Comparison of ENCODE assay signal across 23 cellular contexts in the genomic region with DNA sequence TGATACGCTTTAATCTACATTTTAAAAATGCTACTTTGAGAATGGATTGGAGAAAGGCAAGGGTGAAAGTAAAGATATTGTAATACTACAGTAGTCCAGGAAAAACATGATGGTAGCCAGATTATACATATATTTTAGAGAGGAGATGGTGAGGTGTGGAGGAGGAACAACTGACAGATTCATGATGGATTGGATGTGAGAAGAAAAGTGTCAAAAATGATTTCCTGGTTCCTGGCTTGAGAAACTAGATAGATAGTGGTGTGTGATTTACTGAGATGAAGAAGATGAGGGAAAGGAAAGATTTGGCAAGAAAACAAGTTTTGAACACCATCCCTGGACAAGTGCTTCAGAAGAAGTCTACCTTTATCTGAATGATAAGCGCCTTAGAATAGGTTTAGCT.
"Had no signal": no experiment of that assay in that cellular context is flagged by ENCODE, and none has a peak within 500 bp of the region (broad histone marks: within the 10 kb centered on the region; RNA-seq: fewer than 3 reads in every experiment).

No MANE protein-coding gene starts in this region.

- FAIRE-seq: bronchial epithelial cell had no signal

- DNase-seq: activated CD4-positive, alpha-beta T cell treated with anti-CD3 and anti-CD28 coated beads, Interleukin-2, amount 50 U/mL, for 1 hour; activated CD4-positive, CD25-positive, alpha-beta regulatory T cell treated with anti-CD3 and anti-CD28 coated beads, Interleukin-2, amount 50 U/mL, for 72 hours; activated CD8-positive, alpha-beta memory T cell treated with anti-CD3 and anti-CD28 coated beads, Interleukin-2, amount 50 U/mL, for 4 hours; activated effector memory CD4-positive, alpha-beta T cell treated with anti-CD3 and anti-CD28 coated beads, Interleukin-2, amount 50 U/mL, for 16 hours; activated T-cell treated with anti-CD3 and anti-CD28 coated beads, Interleukin-2, amount 50 U/mL, for 48 hours; cerebellar nuclear complex; cortex of kidney; effector CD4-positive, alpha-beta T cell; immature natural killer cell; nephron progenitor cell; occipital lobe; stimulated activated CD4-positive, alpha-beta T cell treated with anti-CD3 and anti-CD28 coated beads, Interleukin-2, amount 100 ng/mL, for 24 hours; stimulated activated naive CD8-positive, alpha-beta T cell treated with anti-CD3 and anti-CD28 coated beads, Interleukin-15, Interleukin-2, amounts not matched to agents 100 U/mL and 50 U/mL, for 24 hours; T-helper 2 cell; uterus had no signal

- H3K36me3 ChIP-seq: esophagus muscularis mucosa, gastroesophageal sphincter, prostate gland, right atrium auricular region, tibial nerve, uterus had no signal

- H3K27me3 ChIP-seq: esophagus muscularis mucosa, gastroesophageal sphincter, right atrium auricular region, tibial nerve, uterus had no signal

- ATAC-seq: gastroesophageal sphincter; stimulated activated naive CD8-positive, alpha-beta T cell treated with anti-CD3 and anti-CD28 coated beads, Interleukin-15, Interleukin-2, amounts not matched to agents 100 U/mL and 50 U/mL, for 24 hours had no signal

- H3K36me3 Mint-ChIP-seq: immature natural killer cell had no signal

- H3K4me3 Mint-ChIP-seq: activated naive CD4-positive, alpha-beta T cell treated with anti-CD3 and anti-CD28 coated beads, Interleukin-2, amount 50 U/mL, for 24 hours; immature natural killer cell; nephron progenitor cell had no signal

- H3K4me1 ChIP-seq: prostate gland had no signal

- H3K4me3 ChIP-seq: esophagus muscularis mucosa, gastroesophageal sphincter, prostate gland, right atrium auricular region, tibial nerve, uterus had no signal

- H3K27me3 Mint-ChIP-seq: activated naive CD4-positive, alpha-beta T cell treated with anti-CD3 and anti-CD28 coated beads, Interleukin-2, amount 50 U/mL, for 24 hours had no signal

- H3K9me3 Mint-ChIP-seq: activated naive CD4-positive, alpha-beta T cell treated with anti-CD3 and anti-CD28 coated beads, Interleukin-2, amount 50 U/mL, for 24 hours; immature natural killer cell; nephron progenitor cell had no signal

- H3K27ac Mint-ChIP-seq: activated naive CD4-positive, alpha-beta T cell treated with anti-CD3 and anti-CD28 coated beads, Interleukin-2, amount 50 U/mL, for 24 hours; nephron progenitor cell had no signal

- H3K27ac ChIP-seq: prostate gland, tibial nerve, VCaP had no signal

- H3K9me3 ChIP-seq: esophagus muscularis mucosa, gastroesophageal sphincter, prostate gland, right atrium auricular region, tibial nerve, uterus had no signal
